In genomic region chr14:99272669-99273024, GRCh38 we compare ENCODE assay signal across 8 cellular contexts. TPM values are rescaled to one million over a fixed set of nuclear protein-coding genes. Genes with fewer than 3 reads are reported as not detected.
DNase-seq lines count a peak whose midpoint lies in the region; ATAC-seq and TF ChIP-seq lines count a peak whose summit lies in the region.

No MANE protein-coding gene starts in this region.

- no peaks in the 10 kb centered on the region for H3K36me3 ChIP-seq in Loucy (ENCODE audit: insufficient read depth, low read length)
- H3K36me3 ChIP-seq in colonic mucosa, result no peaks in the 10 kb centered on the region

- H3K27me3 Mint-ChIP-seq in Calu3 (ENCODE audit: unreplicated experiment) (peaks cover 93% of the 10 kb centered on the region), nephron progenitor cell (ENCODE audit: low read depth, poor library complexity) (peaks cover 91% of the 10 kb centered on the region)

- peak overlapping the region; percentile 80 for H3K4me2 ChIP-seq in Loucy (ENCODE audit: low read depth, low read length, poor library complexity, severe bottlenecking)

- no peak for TF ChIP-seq CTCF in Calu3 (IDR thresholded peaks at IDR 0.05; ENCODE audit: unreplicated experiment)
- no peak for TF ChIP-seq CTCF in Loucy (conservative IDR thresholded peaks at IDR 0.05; ENCODE audit: low read length)
- no peak for TF ChIP-seq CTCF in colonic mucosa (IDR thresholded peaks at IDR 0.05)
- no peak for TF ChIP-seq CTCF in nephron progenitor cell (IDR thresholded peaks at IDR 0.05)
- no peak for TF ChIP-seq CTCF in omental fat pad (IDR thresholded peaks at IDR 0.05)

- H3K36me3 Mint-ChIP-seq in Calu3 (ENCODE audit: insufficient read depth, unreplicated experiment) (peaks cover 26% of the 10 kb centered on the region), nephron progenitor cell (ENCODE audit: low read depth) (no peaks in the 10 kb centered on the region)

- no peak for DNase-seq in Calu3
- DNase-seq in colonic mucosa, result no peak
- no peak for DNase-seq in nephron progenitor cell
- no peak for DNase-seq in Ammon's horn (ENCODE audit: low spot score)
- no peak for DNase-seq in omental fat pad (ENCODE audit: low spot score)
- DNase-seq in activated gamma-delta T cell (lab: John Stamatoyannopoulos, UW), result no peak
- DNase-seq in C1 segment of cervical spinal cord (lab: John Stamatoyannopoulos, UW), result no peak

- ATAC-seq in omental fat pad (ENCODE audit: low FRiP score), result no peak

- H3K27me3 ChIP-seq in Loucy (ENCODE audit: insufficient read depth, low read length, poor library complexity, severe bottlenecking) (no peaks in the 10 kb centered on the region), colonic mucosa (peaks cover 16% of the 10 kb centered on the region)

- peaks cover 41% of the 10 kb centered on the region for H3K79me2 ChIP-seq in Loucy (ENCODE audit: insufficient read depth, low read length)

- peaks cover 19% of the 10 kb centered on the region for H4K20me1 ChIP-seq in Loucy (ENCODE audit: insufficient read depth, low read length, poor library complexity, severe bottlenecking)

- BruUV-seq in Calu3 (replicated peaks; lab: Mats Ljungman, UMichigan), result no TSS peak

- peak overlapping the region; percentile 80 for H3K4me3 ChIP-seq in Loucy (ENCODE audit: low read length, poor library complexity, severe bottlenecking)
- H3K4me3 ChIP-seq in colonic mucosa, result peak overlapping the region; percentile 56

- peak overlapping the region; percentile 95 for H2AFZ ChIP-seq in Loucy (ENCODE audit: low read length)

- H3K9ac ChIP-seq in Loucy (ENCODE audit: low read depth, low read length, poor library complexity, severe bottlenecking) (peak overlapping the region; percentile 82), colonic mucosa (ENCODE audit: low read depth in 2 of 2, low read length in 2 of 2) (peak overlapping the region in 1 of 2 donors; percentile 62)

- H3K27ac Mint-ChIP-seq in Calu3 (ENCODE audit: unreplicated experiment) (no peak overlapping the region), nephron progenitor cell (no peak overlapping the region)

- no peaks in the 10 kb centered on the region for H3K9me3 ChIP-seq in Loucy (ENCODE audit: insufficient read depth, low read depth, low read length)
- H3K9me3 ChIP-seq in colonic mucosa, result no peaks in the 10 kb centered on the region

- peaks cover 21% of the 10 kb centered on the region for H3K4me1 Mint-ChIP-seq in Calu3 (ENCODE audit: low read depth, unreplicated experiment)
- H3K4me1 Mint-ChIP-seq in nephron progenitor cell, result peaks cover 52% of the 10 kb centered on the region

- H3K4me1 ChIP-seq in Loucy (ENCODE audit: insufficient read depth, low read length, poor library complexity, severe bottlenecking), result peaks cover 29% of the 10 kb centered on the region
- no peaks in the 10 kb centered on the region for H3K4me1 ChIP-seq in colonic mucosa

- H3K9me3 Mint-ChIP-seq in Calu3 (ENCODE audit: low read depth, unreplicated experiment), result no peaks in the 10 kb centered on the region
- no peaks in the 10 kb centered on the region for H3K9me3 Mint-ChIP-seq in nephron progenitor cell

- H3F3A ChIP-seq in Loucy (ENCODE audit: low read depth), result peaks cover 6% of the 10 kb centered on the region; the same call in 1 of the 2 replicates

- intact Hi-C loops in Calu3 (cut with micrococcal nuclease; ENCODE audit: unreplicated experiment) (loop anchor here (1.0 to 10.0 kb wide), 3 partner anchors 46 to 298 kb away; no protein-coding TSS in a partner anchor), colonic mucosa (cut with DNase I) (no loop called here)

- no peaks in the 10 kb centered on the region for H3K9me2 ChIP-seq in Loucy (replicated peaks; ENCODE audit: low read depth, low read length)

- H3K4me3 Mint-ChIP-seq in Calu3 (ENCODE audit: low read depth, unreplicated experiment) (peak overlapping the region; percentile 70), nephron progenitor cell (peak overlapping the region; percentile 89)

- H3K27ac ChIP-seq in colonic mucosa, result peak overlapping the region; percentile 85

- CTCF ChIA-PET in Calu3 (lab: Charles Lee), result no interaction called here

RNA-seq across cellular contexts. Expression of gene BCL11B, which starts 0.7 kb away (rescaled TPM):
- 0.24 and 0.59 TPM in 2 replicates for total RNA-seq in Calu3 (2022)
- total RNA-seq in colonic mucosa, result 10 to 100 TPM in 1 of 2 donors, 1 to 10 TPM in 1; 5.6 to 10.4 TPM
- 1 to 10 TPM in 1 of 4 donors, under 1 TPM in 3; 0.56 to 2.0 (median 0.77) TPM for total RNA-seq in omental fat pad
